Comparison of ENCODE assay signal across 8 cellular contexts in genomic region chr7:130959743-130960207, GRCh38.
DNase-seq lines count a peak whose midpoint lies in the region; ATAC-seq, FAIRE-seq and TF ChIP-seq lines count a peak whose summit lies in the region.

No MANE protein-coding gene starts in this region.

- ATAC-seq in HG03571 (IDR thresholded peaks at IDR 0.05; ENCODE audit: unreplicated experiment): peak; percentile 14
- peak; percentile 38 for ATAC-seq in foreskin keratinocyte
- no peak for ATAC-seq in upper lobe of right lung
- no peak for ATAC-seq in HG02678 (IDR thresholded peaks at IDR 0.05; ENCODE audit: unreplicated experiment)
- no peak for ATAC-seq in GM21528 (IDR thresholded peaks at IDR 0.05; ENCODE audit: low FRiP score, unreplicated experiment)
- no peak for ATAC-seq in HG02973 (IDR thresholded peaks at IDR 0.05; ENCODE audit: unreplicated experiment)

- H3K36me3 ChIP-seq in upper lobe of right lung: peaks cover 43% of the 10 kb centered on the region

- CTCF ChIA-PET in Calu3 (lab: Charles Lee): interaction anchor here (0.5 to 2.0 kb wide), 17 partner anchors 14 to 759 kb away, joined by 3 to 14 read pairs (median 4); no protein-coding TSS in a partner anchor

- peak; percentile 20 for FAIRE-seq in TTC549 (lab: Jason Lieb, UNC)

- peak overlapping the region; percentile 30 for H3K4me3 ChIP-seq in upper lobe of right lung

- H3K9me3 ChIP-seq in upper lobe of right lung: no peaks in the 10 kb centered on the region

- H3K4me3 Mint-ChIP-seq in Calu3 (ENCODE audit: low read depth, unreplicated experiment): peak overlapping the region; percentile 54

- TF ChIP-seq CTCF in Calu3 (IDR thresholded peaks at IDR 0.05; ENCODE audit: unreplicated experiment) (peak; percentile 58), foreskin keratinocyte (conservative IDR thresholded peaks at IDR 0.05) (peak; percentile 71), upper lobe of right lung (IDR thresholded peaks at IDR 0.05) (peak; percentile 35)

- H3K27ac ChIP-seq in foreskin keratinocyte (peak overlapping the region; percentile 93), upper lobe of right lung (peak overlapping the region; percentile 40)

- intact Hi-C loops in Calu3 (cut with micrococcal nuclease; ENCODE audit: unreplicated experiment) (no loop called here), upper lobe of right lung (cut with DNase I) (no loop called here)

- H3K36me3 Mint-ChIP-seq in Calu3 (ENCODE audit: insufficient read depth, unreplicated experiment): peaks cover 17% of the 10 kb centered on the region

- BruUV-seq in Calu3 (replicated peaks; lab: Mats Ljungman, UMichigan): TSS peak; percentile 51

- no peaks in the 10 kb centered on the region for H3K27me3 ChIP-seq in foreskin keratinocyte
- no peaks in the 10 kb centered on the region for H3K27me3 ChIP-seq in upper lobe of right lung

- peak overlapping the region; percentile 100 for H3K27ac Mint-ChIP-seq in Calu3 (ENCODE audit: unreplicated experiment)

- no peaks in the 10 kb centered on the region for H3K27me3 Mint-ChIP-seq in Calu3 (ENCODE audit: unreplicated experiment)

- peaks cover 51% of the 10 kb centered on the region for H3K4me1 Mint-ChIP-seq in Calu3 (ENCODE audit: low read depth, unreplicated experiment)

- DNase-seq in Calu3 (peak; percentile 63), foreskin keratinocyte (peak; percentile 53 to 72), upper lobe of right lung (no peak)

- H3K4me1 ChIP-seq in foreskin keratinocyte (peaks cover 26% of the 10 kb centered on the region), upper lobe of right lung (peaks cover 46% of the 10 kb centered on the region)

- no peaks in the 10 kb centered on the region for H3K9me3 Mint-ChIP-seq in Calu3 (ENCODE audit: low read depth, unreplicated experiment)

Comparison
In these comparisons a context has a peak if more than half of its experiments do, and no peak if none do; other contexts are left out.
1. ATAC-seq: peak in HG03571 (single experiment) and foreskin keratinocyte (single experiment); none in upper lobe of right lung (single experiment), HG02678 (single experiment), GM21528 (single experiment) and HG02973 (single experiment).
2. Peak in every context shown above with its lines, with median percentiles within 50 percentile points of each other: CTCF ChIP-seq.